In genomic region chr4:169008478-169008877, GRCh38 we compare ENCODE assay signal across 10 cellular contexts. TPM values are rescaled to one million over a fixed set of nuclear protein-coding genes. Genes with fewer than 3 reads are reported as not detected.
A peak's percentile ranks its signal among the peaks of the same experiment; 100 is the strongest.
DNase-seq lines count a peak whose midpoint lies in the region; ATAC-seq and TF ChIP-seq lines count a peak whose summit lies in the region.
"Had no signal": no experiment of that assay in that cellular context is flagged by ENCODE, and none has a peak within 500 bp of the region (broad histone marks: within the 10 kb centered on the region; RNA-seq: fewer than 3 reads in every experiment).

No MANE protein-coding gene starts in this region.

- H2AFZ ChIP-seq in neural progenitor cell (replicated peaks), result no peak overlapping the region

- H3K4me3 ChIP-seq in DOHH2 (ENCODE audit: low read length) (peak overlapping the region; percentile 83), dorsolateral prefrontal cortex (peak overlapping the region in 41 of 59 donors; percentile 12 to 93 (median 84)), neural progenitor cell (peak overlapping the region; percentile 70), gastroesophageal sphincter (peak overlapping the region in 1 of 2 donors; percentile 63)

- peak overlapping the region; percentile 3 for H3K9ac ChIP-seq in neural progenitor cell

- intact Hi-C loops in dorsolateral prefrontal cortex (cut with DNase I), result no loop called here

- TF ChIP-seq CTCF in DOHH2 (IDR thresholded peaks at IDR 0.05; ENCODE audit: low read depth, low read length, poor library complexity, severe bottlenecking) (no peak), dorsolateral prefrontal cortex (IDR thresholded peaks at IDR 0.05 in 54 of 56, conservative IDR thresholded peaks at IDR 0.05 in 2 of 56; ENCODE audit: low read depth in 1 of 56, partially characterized antibody in 56 of 56) (no peak), neural progenitor cell (IDR thresholded peaks at IDR 0.05) (no peak), gastroesophageal sphincter (IDR thresholded peaks at IDR 0.05) (no peak)

- H3K4me1 Mint-ChIP-seq in neural progenitor cell, result peaks cover 30% of the 10 kb centered on the region

- peak overlapping the region; percentile 97 for H3K27ac Mint-ChIP-seq in neural progenitor cell

- no peaks in the 10 kb centered on the region for H3K27me3 ChIP-seq in DOHH2 (ENCODE audit: control insufficient read depth, low read length)
- no peaks in the 10 kb centered on the region for H3K27me3 ChIP-seq in dorsolateral prefrontal cortex
- no peaks in the 10 kb centered on the region for H3K27me3 ChIP-seq in neural progenitor cell
- no peaks in the 10 kb centered on the region for H3K27me3 ChIP-seq in gastroesophageal sphincter

- WGBS in gastroesophageal sphincter (ENCODE audit: low coverage in 1 of 2), 2 donors, result 76 to 86% methylated on average over 4 of the region's 4 CpGs

- H3F3A ChIP-seq in DOHH2 (ENCODE audit: control insufficient read depth, insufficient read depth), result no peaks in the 10 kb centered on the region
- H3F3A ChIP-seq in neural progenitor cell (ENCODE audit: low read depth), result peaks cover 10% of the 10 kb centered on the region

- TF ChIP-seq EP300 in gastroesophageal sphincter (IDR thresholded peaks at IDR 0.05), result no peak

- no peak for ATAC-seq in GM19035 (IDR thresholded peaks at IDR 0.05; ENCODE audit: unreplicated experiment)
- no peak for ATAC-seq in HG03457 (IDR thresholded peaks at IDR 0.05; ENCODE audit: unreplicated experiment)
- ATAC-seq in GM19023 (IDR thresholded peaks at IDR 0.05; ENCODE audit: unreplicated experiment), result no peak
- no peak for ATAC-seq in gastroesophageal sphincter

- H3K4me2 ChIP-seq in DOHH2 (ENCODE audit: low read length) (peak overlapping the region; percentile 91), neural progenitor cell (peak overlapping the region; percentile 86)

- H3K9me3 ChIP-seq in DOHH2 (ENCODE audit: control insufficient read depth, insufficient read depth, low read length) (no peaks in the 10 kb centered on the region), neural progenitor cell (ENCODE audit: low read depth) (no peaks in the 10 kb centered on the region), gastroesophageal sphincter (no peaks in the 10 kb centered on the region)

- H3K4me1 ChIP-seq in DOHH2 (ENCODE audit: control insufficient read depth, low read length), result peaks cover 36% of the 10 kb centered on the region
- peaks cover 25% of the 10 kb centered on the region for H3K4me1 ChIP-seq in neural progenitor cell
- peaks cover 3 to 35% (median 7%) of the 10 kb centered on the region in 3 donors for H3K4me1 ChIP-seq in gastroesophageal sphincter

- peak overlapping the region; percentile 97 for H3K4me3 Mint-ChIP-seq in neural progenitor cell

- H3K27ac ChIP-seq in DOHH2 (ENCODE audit: low read depth, low read length) (no peak overlapping the region), dorsolateral prefrontal cortex (no peak overlapping the region), neural progenitor cell (no peak overlapping the region), gastroesophageal sphincter (no peak overlapping the region)

- H3K27me3 Mint-ChIP-seq in neural progenitor cell (ENCODE audit: insufficient read depth, low read depth), result peaks cover 2% of the 10 kb centered on the region

- no peaks in the 10 kb centered on the region for H3K9me3 Mint-ChIP-seq in neural progenitor cell

- H4K20me1 ChIP-seq in DOHH2 (ENCODE audit: control insufficient read depth, insufficient read depth, low read depth, low read length), result no peaks in the 10 kb centered on the region
- H4K20me1 ChIP-seq in neural progenitor cell (ENCODE audit: low read depth), result peaks cover 19% of the 10 kb centered on the region

- DNase-seq in NAMALWA (ENCODE audit: low spot score), result peak; percentile 14
- DNase-seq in dorsolateral prefrontal cortex, result no peak
- DNase-seq in neural progenitor cell (ENCODE audit: low spot score), result peak; percentile 37
- DNase-seq: activated CD4-positive, CD25-positive, alpha-beta regulatory T cell treated with anti-CD3 and anti-CD28 coated beads, Interleukin-2, amount 50 U/mL, for 72 hours; kidney glomerular epithelial cell had no signal

- H3K36me3 ChIP-seq in DOHH2 (ENCODE audit: control insufficient read depth, low read length) (peaks cover 28% of the 10 kb centered on the region), neural progenitor cell (peaks cover 13% of the 10 kb centered on the region), gastroesophageal sphincter (peaks cover 0 to 26% of the 10 kb centered on the region in 2 donors)

- peaks cover 42% of the 10 kb centered on the region for H3K79me2 ChIP-seq in DOHH2 (ENCODE audit: control insufficient read depth, low read length)
- H3K79me2 ChIP-seq in neural progenitor cell (ENCODE audit: low read depth), result peaks cover 53% of the 10 kb centered on the region

- peaks cover 12% of the 10 kb centered on the region for H3K36me3 Mint-ChIP-seq in neural progenitor cell

- no peaks in the 10 kb centered on the region for H3K9me2 ChIP-seq in DOHH2 (replicated peaks; ENCODE audit: control insufficient read depth, low read length)

- no peak for TF ChIP-seq POLR2A in gastroesophageal sphincter (IDR thresholded peaks at IDR 0.05)

RNA-seq across cellular contexts. Expression of gene CBR4, which starts 1.6 kb away (rescaled TPM):
- total RNA-seq in dorsolateral prefrontal cortex (10 to 100 TPM; 23.5 to 42.3 (median 31.8) TPM), neural progenitor cell (ENCODE audit: low replicate concordance) (55.5 and 66.4 TPM in 2 replicates), gastroesophageal sphincter (10 to 100 TPM; 13.6 to 19.1 (median 14.4) TPM)

Comparison
In these comparisons a context has a peak if more than half of its experiments do, and no peak if none do; other contexts are left out.
1. DNase-seq: peak in NAMALWA (single experiment) and neural progenitor cell (single experiment); none in dorsolateral prefrontal cortex (0 of 10).